14 cellular contexts compared by ENCODE assay signal in genomic region chr19:35609881-35610353, GRCh38. TPM values are rescaled to one million over a fixed set of nuclear protein-coding genes. Genes with fewer than 3 reads are reported as not detected.
DNase-seq lines count a peak whose midpoint lies in the region; ATAC-seq, FAIRE-seq and TF ChIP-seq lines count a peak whose summit lies in the region.
"Had no signal": no experiment of that assay in that cellular context is flagged by ENCODE, and none has a peak within 500 bp of the region (broad histone marks: within the 10 kb centered on the region; RNA-seq: fewer than 3 reads in every experiment).

No MANE protein-coding gene starts in this region.

- SMC1A ChIA-PET in GM12878 (lab: Charles Lee; ENCODE audit: uncharacterized antibody, unreplicated experiment): interaction anchor here (1.1 to 1.4 kb wide), 2 partner anchors 16 to 61 kb away, joined by 4 to 5 read pairs; no protein-coding TSS in a partner anchor

- no peaks in the 10 kb centered on the region for H3F3A ChIP-seq in DOHH2 (ENCODE audit: control insufficient read depth, insufficient read depth)

- TF ChIP-seq CTCF in DOHH2 (IDR thresholded peaks at IDR 0.05; ENCODE audit: low read depth, low read length, poor library complexity, severe bottlenecking) (no peak), GM12878 (IDR thresholded peaks at IDR 0.05 in 2 of 3, conservative IDR thresholded peaks at IDR 0.05 in 1 of 3; ENCODE audit: control insufficient read depth in 2 of 3, extremely low read depth in 1 of 3, insufficient read depth in 1 of 3, low read depth in 3 of 3, low read length in 3 of 3) (no peak), nephron progenitor cell (IDR thresholded peaks at IDR 0.05) (no peak), gastrocnemius medialis (IDR thresholded peaks at IDR 0.05 in 4 of 5, conservative IDR thresholded peaks at IDR 0.05 in 1 of 5) (no peak)

- intact Hi-C loops in GM12878 (cut with micrococcal nuclease; ENCODE audit: unreplicated experiment): loop anchor here (5.0 kb wide), 1 partner anchor 63 kb away; the partner anchor contains the start of gene TMEM147
- intact Hi-C loops in gastrocnemius medialis (cut with DNase I; ENCODE audit: low total_unique reads): no loop called here

- POLR2A ChIA-PET in GM12878 (lab: Charles Lee): interaction anchor here (0.6 to 3.7 kb wide), 6 partner anchors 10 to 277 kb away, joined by 3 to 30 read pairs (median 4); partner anchors contain the start of gene COX6B1

- peaks cover 4% of the 10 kb centered on the region; the same call in 1 of the 2 replicates for H3K9me3 ChIP-seq in DOHH2 (ENCODE audit: control insufficient read depth, insufficient read depth, low read length)
- peaks cover 9% of the 10 kb centered on the region for H3K9me3 ChIP-seq in GM12878 (replicated peaks; ENCODE audit: control insufficient read depth, insufficient read depth, low read length)
- no peaks in the 10 kb centered on the region for H3K9me3 ChIP-seq in gastrocnemius medialis

- BruUV-seq in GM12878 (replicated peaks; lab: Mats Ljungman, UMichigan): no TSS peak

- CTCF ChIA-PET in GM12878 (lab: Yijun Ruan, JAX): interaction anchor here (0.7 to 3.0 kb wide), 7 partner anchors 9 to 404 kb away, joined by 3 to 10 read pairs (median 3); partner anchors contain the start of genes ALKBH6 and COX6B1

- H3K9me2 ChIP-seq in DOHH2 (replicated peaks; ENCODE audit: control insufficient read depth, low read length): no peaks in the 10 kb centered on the region

- H3K27ac ChIP-seq in DOHH2 (ENCODE audit: low read depth, low read length) (no peak overlapping the region), GM12878 (ENCODE audit: control insufficient read depth, insufficient read depth) (peak overlapping the region; percentile 69), gastrocnemius medialis (no peak overlapping the region)
- H3K27ac ChIP-seq: parathyroid adenoma had no signal

- H3K36me3 ChIP-seq in DOHH2 (ENCODE audit: control insufficient read depth, low read length) (peaks cover 8% of the 10 kb centered on the region), GM12878 (ENCODE audit: control insufficient read depth in 2 of 2, insufficient read depth in 2 of 2, low read length in 1 of 2) (no peaks in the 10 kb centered on the region), gastrocnemius medialis (no peaks in the 10 kb centered on the region)

- peaks cover 15% of the 10 kb centered on the region for H3K79me2 ChIP-seq in DOHH2 (ENCODE audit: control insufficient read depth, low read length)
- H3K79me2 ChIP-seq in GM12878 (ENCODE audit: control insufficient read depth, insufficient read depth, low read length): peaks cover 4% of the 10 kb centered on the region
- H3K79me2 ChIP-seq: parathyroid adenoma had no signal

- peak overlapping the region; percentile 28; the same call in 1 of the 2 replicates for H3K9ac ChIP-seq in GM12878 (ENCODE audit: control insufficient read depth, insufficient read depth, low read length)
- H3K9ac ChIP-seq: parathyroid adenoma had no signal

- H2AFZ ChIP-seq in GM12878 (ENCODE audit: control insufficient read depth, low read depth, low read length): peak overlapping the region; percentile 72
- H2AFZ ChIP-seq: parathyroid adenoma had no signal

- H4K20me1 ChIP-seq in DOHH2 (ENCODE audit: control insufficient read depth, insufficient read depth, low read depth, low read length) (no peaks in the 10 kb centered on the region), GM12878 (ENCODE audit: control insufficient read depth, insufficient read depth) (no peaks in the 10 kb centered on the region)

- peaks cover 2% of the 10 kb centered on the region for H3K4me1 Mint-ChIP-seq in nephron progenitor cell

- RAD21 ChIA-PET in GM12878 (lab: Charles Lee; ENCODE audit: unreplicated experiment): interaction anchor here (0.7 to 1.9 kb wide), 5 partner anchors 13 to 86 kb away, joined by 3 to 7 read pairs (median 3); partner anchors contain the start of gene COX6B1

- in situ Hi-C loops in GM18951 (cut with MboI; ENCODE audit: low sequenced_read_pairs, unreplicated experiment) (no loop called here), GM12878 (cut with MboI) (no loop called here), gastrocnemius medialis (cut with MboI; ENCODE audit: low sequenced_read_pairs in 4 of 4) (no loop called here)

- no peak overlapping the region for H3K4me3 Mint-ChIP-seq in nephron progenitor cell

- TF ChIP-seq RAD21 in GM12878 (IDR thresholded peaks at IDR 0.05; ENCODE audit: insufficient read depth, low read depth, low read length): no peak

- peak; percentile 93 for FAIRE-seq in GM12878 (lab: Jason Lieb, UNC)
- FAIRE-seq: kidney had no signal

- H3K36me3 Mint-ChIP-seq in nephron progenitor cell (ENCODE audit: low read depth): peaks cover 4% of the 10 kb centered on the region

- DNase-seq in RPMI8226 (peak; percentile 39), GM12878 (ENCODE audit: low read depth, low spot score) (peak; percentile 47), nephron progenitor cell (no peak), gastrocnemius medialis (no peak)
- DNase-seq: DMS153, Kasumi-1, kidney, NCI-H774 had no signal

- peaks cover 29% of the 10 kb centered on the region for H3K9me3 Mint-ChIP-seq in nephron progenitor cell

- peak; percentile 47 for TF ChIP-seq POLR2A in GM18951 (IDR thresholded peaks at IDR 0.05; ENCODE audit: extremely low read depth, insufficient read depth, insufficient read length)
- peak; percentile 48; the same call in 1 of the 2 replicates for TF ChIP-seq POLR2A in GM12878 (IDR thresholded peaks at IDR 0.05; ENCODE audit: low read depth, low read length)
- no peak for TF ChIP-seq POLR2A in gastrocnemius medialis (IDR thresholded peaks at IDR 0.05)

- ATAC-seq in GM12878: peak; percentile 62
- no peak for ATAC-seq in GM21360 (IDR thresholded peaks at IDR 0.05; ENCODE audit: unreplicated experiment)
- no peak for ATAC-seq in HG02973 (IDR thresholded peaks at IDR 0.05; ENCODE audit: unreplicated experiment)
- ATAC-seq in gastrocnemius medialis: no peak

- no peak overlapping the region for H3K27ac Mint-ChIP-seq in nephron progenitor cell

- H3K27me3 Mint-ChIP-seq in nephron progenitor cell (ENCODE audit: low read depth, poor library complexity): peaks cover 25% of the 10 kb centered on the region

- no peak; a peak in 1 of 4 replicates for TF ChIP-seq EP300 in GM12878 (IDR thresholded peaks at IDR 0.05; ENCODE audit: borderline replicate concordance in 1 of 2, control insufficient read depth in 1 of 2, low read depth in 2 of 2, low read length in 2 of 2)

- H3K4me3 ChIP-seq in DOHH2 (ENCODE audit: low read length) (peak overlapping the region; percentile 16; the same call in 1 of the 2 replicates), GM12878 (no peak overlapping the region), gastrocnemius medialis (no peak overlapping the region)

- H3K27me3 ChIP-seq in DOHH2 (ENCODE audit: control insufficient read depth, low read length) (no peaks in the 10 kb centered on the region), GM12878 (replicated peaks in 1 of 2; ENCODE audit: control insufficient read depth in 2 of 2, insufficient read depth in 2 of 2, low read length in 1 of 2) (no peaks in the 10 kb centered on the region), gastrocnemius medialis (no peaks in the 10 kb centered on the region)

- H3K4me1 ChIP-seq in DOHH2 (ENCODE audit: control insufficient read depth, low read length) (peaks cover 28% of the 10 kb centered on the region), GM12878 (ENCODE audit: control insufficient read depth, insufficient read depth, low read length) (peaks cover 17% of the 10 kb centered on the region), gastrocnemius medialis (peaks cover 5 to 15% of the 10 kb centered on the region in 2 donors)
- H3K4me1 ChIP-seq: parathyroid adenoma had no signal

- peak overlapping the region; percentile 27 for H3K4me2 ChIP-seq in DOHH2 (ENCODE audit: low read length)
- peak overlapping the region; percentile 21; the same call in 1 of the 2 replicates for H3K4me2 ChIP-seq in GM12878 (ENCODE audit: control insufficient read depth, insufficient read depth)

- 0% methylated on average over 5 of the region's 5 CpGs for WGBS in GM12878 (ENCODE audit: insufficient coverage, insufficient replicate concordance, low lambda C conversion rate, missing lambda C conversion rate)

RNA-seq across cellular contexts. Expression of gene HAUS5, which starts 2.6 kb away (rescaled TPM):
- total RNA-seq in GM12878 (2013; cell fraction: nucleolus; rRNA removed): 30.7 and 33.8 TPM in 2 replicates
- total RNA-seq in GM12878 (2014; rRNA removed) (25.7 and 28.0 TPM in 2 replicates), GM12878 (2014; rRNA removed; fragmentation: Illumina TruSeq; extraction: Trizol) (8.6 and 8.9 TPM in 2 replicates), GM12878 (2021) (32.6 and 34.9 TPM in 2 replicates), gastrocnemius medialis (1 to 10 TPM; 2.5 to 4.8 (median 3.4) TPM)
- 8.7 TPM for polyA plus RNA-seq in GM12878 (2011; ENCODE audit: low read depth)
- polyA plus RNA-seq in GM12878 (2011; rRNA removed) (7.9 and 9.7 TPM in 2 replicates), GM12878 (2014; fragmentation: Illumina TruSeq; extraction: Trizol) (5.1 and 7.6 TPM in 2 replicates), GM12878 (2014; fragmentation: Nextera tagmentation; extraction: Ambion mirVana) (1 to 10 TPM; 3.1 to 3.6 TPM), GM12878 (2014; rRNA removed) (25.5 and 28.5 TPM in 2 replicates), GM12878 (2016; fragmentation: Nextera tagmentation; extraction: Ambion mirVana) (10 to 100 TPM; 31.3 to 32.0 TPM)
- 8.5 and 13.0 TPM in 2 replicates for polyA plus RNA-seq in GM12878 (2011; cell fraction: cytosol; rRNA removed)
- polyA plus RNA-seq in GM12878 (2011; cell fraction: nucleus; rRNA removed): 114 and 128 TPM in 2 replicates
- 13.8 and 15.4 TPM in 2 replicates for polyA plus RNA-seq in GM12878 (2012)
- 4.5 and 10.8 TPM in 2 replicates for polyA minus RNA-seq in GM12878 (2011; rRNA and poly(A)+ RNA removed)
- polyA minus RNA-seq in GM12878 (2011; cell fraction: cytosol; rRNA and poly(A)+ RNA removed): 3.6 and 4.8 TPM in 2 replicates
- polyA minus RNA-seq in GM12878 (2011; cell fraction: nucleus; rRNA and poly(A)+ RNA removed): 12.0 and 20.1 TPM in 2 replicates

RNA-seq across cellular contexts. Expression of gene RBM42, which starts 18.9 kb away (rescaled TPM):
- 12.9 and 14.1 TPM in 2 replicates for total RNA-seq in GM12878 (2013; cell fraction: nucleolus; rRNA removed)
- total RNA-seq in GM12878 (2014; rRNA removed) (53.9 and 58.8 TPM in 2 replicates), GM12878 (2014; rRNA removed; fragmentation: Illumina TruSeq; extraction: Trizol) (20.5 and 23.8 TPM in 2 replicates), GM12878 (2021) (94.6 and 105 TPM in 2 replicates), gastrocnemius medialis (10 to 100 TPM; 45.8 to 77.8 (median 75.4) TPM)
- 10.2 TPM for polyA plus RNA-seq in GM12878 (2011; ENCODE audit: low read depth)
- polyA plus RNA-seq in GM12878 (2011; rRNA removed) (16.6 and 38.3 TPM in 2 replicates), GM12878 (2014; fragmentation: Illumina TruSeq; extraction: Trizol) (4.0 and 16.3 TPM in 2 replicates), GM12878 (2014; fragmentation: Nextera tagmentation; extraction: Ambion mirVana) (10 to 100 TPM in 1 of 2 experiments, 1 to 10 TPM in 1; 4.2 to 11.1 TPM), GM12878 (2014; rRNA removed) (68.4 and 83.3 TPM in 2 replicates), GM12878 (2016; fragmentation: Nextera tagmentation; extraction: Ambion mirVana) (100 to 1,000 TPM; 105 to 117 TPM)
- polyA plus RNA-seq in GM12878 (2011; cell fraction: cytosol; rRNA removed): 54.7 and 71.0 TPM in 2 replicates
- 26.5 and 41.2 TPM in 2 replicates for polyA plus RNA-seq in GM12878 (2011; cell fraction: nucleus; rRNA removed)
- 32.7 and 41.9 TPM in 2 replicates for polyA plus RNA-seq in GM12878 (2012)
- polyA minus RNA-seq in GM12878 (2011; rRNA and poly(A)+ RNA removed): 12.6 and 22.4 TPM in 2 replicates
- 17.8 and 20.0 TPM in 2 replicates for polyA minus RNA-seq in GM12878 (2011; cell fraction: cytosol; rRNA and poly(A)+ RNA removed)
- 4.2 and 8.8 TPM in 2 replicates for polyA minus RNA-seq in GM12878 (2011; cell fraction: nucleus; rRNA and poly(A)+ RNA removed)

RNA-seq across cellular contexts. Expression of gene PMIS2, which starts 23.9 kb away (rescaled TPM):
- not detected in 2 replicates for total RNA-seq in GM12878 (2013; cell fraction: nucleolus; rRNA removed)
- not detected in 2 replicates for total RNA-seq in GM12878 (2014; rRNA removed)
- not detected in 2 replicates for total RNA-seq in GM12878 (2014; rRNA removed; fragmentation: Illumina TruSeq; extraction: Trizol)
- total RNA-seq in GM12878 (2021): not detected in 2 replicates
- polyA plus RNA-seq in GM12878 (2011; ENCODE audit: low read depth): not detected
- polyA plus RNA-seq in GM12878 (2011; rRNA removed): not detected in 2 replicates
- polyA plus RNA-seq in GM12878 (2011; cell fraction: cytosol; rRNA removed): not detected in 2 replicates
- not detected in 2 replicates for polyA plus RNA-seq in GM12878 (2011; cell fraction: nucleus; rRNA removed)
- polyA plus RNA-seq in GM12878 (2012): not detected in 2 replicates
- not detected in 2 replicates for polyA plus RNA-seq in GM12878 (2014; fragmentation: Illumina TruSeq; extraction: Trizol)
- polyA plus RNA-seq in GM12878 (2014; fragmentation: Nextera tagmentation; extraction: Ambion mirVana): not detected
- polyA plus RNA-seq in GM12878 (2014; rRNA removed): not detected in 2 replicates
- not detected for polyA plus RNA-seq in GM12878 (2016; fragmentation: Nextera tagmentation; extraction: Ambion mirVana)
- polyA minus RNA-seq in GM12878 (2011; rRNA and poly(A)+ RNA removed): not detected in 2 replicates
- polyA minus RNA-seq in GM12878 (2011; cell fraction: cytosol; rRNA and poly(A)+ RNA removed): not detected in 2 replicates
- not detected in 2 replicates for polyA minus RNA-seq in GM12878 (2011; cell fraction: nucleus; rRNA and poly(A)+ RNA removed)
- total RNA-seq in gastrocnemius medialis: not detected
- total RNA-seq: epithelial cell of proximal tubule, kidney had no signal

RNA-seq across cellular contexts. Expression of gene ETV2, which starts 31.6 kb away (rescaled TPM):
- 0.33 TPM in 1 of 2 replicates, not detected in the other for total RNA-seq in GM12878 (2013; cell fraction: nucleolus; rRNA removed)
- total RNA-seq in GM12878 (2014; rRNA removed) (0.82 and 1.1 TPM in 2 replicates), GM12878 (2014; rRNA removed; fragmentation: Illumina TruSeq; extraction: Trizol) (0.18 and 0.22 TPM in 2 replicates), GM12878 (2021) (0.93 and 1.3 TPM in 2 replicates), gastrocnemius medialis (under 1 TPM in 1 of 4 donors, not detected in 3; 0.23 TPM)
- not detected for polyA plus RNA-seq in GM12878 (2011; ENCODE audit: low read depth)
- polyA plus RNA-seq in GM12878 (2011; rRNA removed) (0.19 and 0.46 TPM in 2 replicates), GM12878 (2014; fragmentation: Illumina TruSeq; extraction: Trizol) (not detected in 2 replicates), GM12878 (2014; fragmentation: Nextera tagmentation; extraction: Ambion mirVana) (under 1 TPM; 0.10 to 0.13 TPM), GM12878 (2014; rRNA removed) (1.2 and 1.4 TPM in 2 replicates), GM12878 (2016; fragmentation: Nextera tagmentation; extraction: Ambion mirVana) (under 1 TPM; 0.54 to 0.66 TPM)
- 0.63 and 1.2 TPM in 2 replicates for polyA plus RNA-seq in GM12878 (2011; cell fraction: cytosol; rRNA removed)
- 0.64 and 1.2 TPM in 2 replicates for polyA plus RNA-seq in GM12878 (2011; cell fraction: nucleus; rRNA removed)
- 0.55 and 0.79 TPM in 2 replicates for polyA plus RNA-seq in GM12878 (2012)
- polyA minus RNA-seq in GM12878 (2011; rRNA and poly(A)+ RNA removed): not detected in 2 replicates
- not detected in 2 replicates for polyA minus RNA-seq in GM12878 (2011; cell fraction: cytosol; rRNA and poly(A)+ RNA removed)
- polyA minus RNA-seq in GM12878 (2011; cell fraction: nucleus; rRNA and poly(A)+ RNA removed): 0.48 and 0.77 TPM in 2 replicates

RNA-seq across cellular contexts. Expression of gene COX6B1, which starts 38.2 kb away (rescaled TPM):
- total RNA-seq in GM12878 (2013; cell fraction: nucleolus; rRNA removed): 26.2 and 31.4 TPM in 2 replicates
- total RNA-seq in GM12878 (2014; rRNA removed) (813 and 819 TPM in 2 replicates), GM12878 (2014; rRNA removed; fragmentation: Illumina TruSeq; extraction: Trizol) (691 and 694 TPM in 2 replicates), GM12878 (2021) (500 and 540 TPM in 2 replicates), gastrocnemius medialis (1,000 to 10,000 TPM in 2 of 4 donors, 100 to 1,000 TPM in 2; 899 to 1,245 (median 976) TPM)
- 4,084 TPM for polyA plus RNA-seq in GM12878 (2011; ENCODE audit: low read depth)
- polyA plus RNA-seq in GM12878 (2011; rRNA removed) (503 and 834 TPM in 2 replicates), GM12878 (2014; fragmentation: Illumina TruSeq; extraction: Trizol) (764 and 890 TPM in 2 replicates), GM12878 (2014; fragmentation: Nextera tagmentation; extraction: Ambion mirVana) (1,000 to 10,000 TPM; 1,597 to 1,700 TPM), GM12878 (2014; rRNA removed) (822 and 846 TPM in 2 replicates), GM12878 (2016; fragmentation: Nextera tagmentation; extraction: Ambion mirVana) (100 to 1,000 TPM; 912 to 984 TPM)
- 1,324 and 1,457 TPM in 2 replicates for polyA plus RNA-seq in GM12878 (2011; cell fraction: cytosol; rRNA removed)
- 484 and 641 TPM in 2 replicates for polyA plus RNA-seq in GM12878 (2011; cell fraction: nucleus; rRNA removed)
- 618 and 662 TPM in 2 replicates for polyA plus RNA-seq in GM12878 (2012)
- 735 and 1,037 TPM in 2 replicates for polyA minus RNA-seq in GM12878 (2011; rRNA and poly(A)+ RNA removed)
- 165 and 167 TPM in 2 replicates for polyA minus RNA-seq in GM12878 (2011; cell fraction: cytosol; rRNA and poly(A)+ RNA removed)
- 91.8 and 103 TPM in 2 replicates for polyA minus RNA-seq in GM12878 (2011; cell fraction: nucleus; rRNA and poly(A)+ RNA removed)

Comparison
In these comparisons a context has a peak if more than half of its experiments do, and no peak if none do; other contexts are left out.
1. POLR2A ChIP-seq: peak in GM18951 (single experiment) and GM12878 (single experiment); none in gastrocnemius medialis (0 of 2).
2. DNase-seq: peak in RPMI8226 (single experiment) and GM12878 (single experiment); none in nephron progenitor cell (single experiment) and gastrocnemius medialis (0 of 2).